In the genomic region with DNA sequence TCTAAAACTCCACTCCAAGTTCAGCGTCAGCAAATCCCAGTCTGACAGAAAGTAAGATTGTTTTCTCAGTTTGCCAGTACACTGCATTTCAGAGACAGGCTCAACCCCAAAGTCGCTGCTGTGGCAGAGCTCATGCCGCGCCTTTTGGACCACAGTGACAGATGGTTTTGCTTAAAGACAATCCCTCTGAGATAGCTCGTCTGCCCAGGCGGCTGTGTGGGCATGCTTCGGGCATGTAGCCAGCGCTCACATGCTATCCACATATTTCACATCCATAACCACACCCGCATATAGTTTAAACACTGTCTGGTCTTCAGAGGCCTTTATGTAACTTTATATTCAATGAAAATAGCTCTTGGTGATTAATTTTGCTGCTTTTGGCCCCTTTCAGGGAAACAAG, we compare ENCODE assay signal across 17 cellular contexts. TPM values are rescaled to one million over a fixed set of nuclear protein-coding genes. Genes with fewer than 3 reads are reported as not detected.
DNase-seq lines count a peak whose midpoint lies in the region; ATAC-seq and TF ChIP-seq lines count a peak whose summit lies in the region.
"Had no signal": no experiment of that assay in that cellular context is flagged by ENCODE, and none has a peak within 500 bp of the region (broad histone marks: within the 10 kb centered on the region; RNA-seq: fewer than 3 reads in every experiment).

No MANE protein-coding gene starts in this region.

- H3K27me3 ChIP-seq in MG63 (no peaks in the 10 kb centered on the region), mammary epithelial cell (ENCODE audit: insufficient read depth, low read length) (no peaks in the 10 kb centered on the region)
- H3K27me3 ChIP-seq: sigmoid colon had no signal

- peak overlapping the region; percentile 85 for H2AFZ ChIP-seq in mammary epithelial cell (ENCODE audit: low read depth, low read length)

- dilution Hi-C loops in mammary epithelial cell (cut with HindIII; ENCODE audit: low sequenced_read_pairs), result no loop called here

- H3K27ac Mint-ChIP-seq in activated T-helper 17 cell treated with anti-CD3 and anti-CD28 coated beads, Interleukin-2, amount 50 U/mL, for 72 hours, result no peak overlapping the region
- H3K27ac Mint-ChIP-seq: activated CD4-positive, alpha-beta T cell treated with anti-CD3 and anti-CD28 coated beads, Interleukin-2, amount 10 ng/mL, durations not matched to agents 24 days and 14 days; naive thymus-derived CD4-positive, alpha-beta T cell; T-helper 1 cell treated with Interleukin-12 subunit alpha and Interleukin-12 subunit beta and Interleukin-4 antibody, amounts not matched to agents 30 μg/mL and 1 μg/mL, for 36 hours had no signal

- H4K20me1 ChIP-seq in mammary epithelial cell (ENCODE audit: insufficient read depth, low read length), result no peaks in the 10 kb centered on the region

- no TSS peak for BruUV-seq in mammary epithelial cell (replicated peaks; lab: Mats Ljungman, UMichigan)

- DNase-seq in AG08395 (ENCODE audit: low spot score), result peak; percentile 78
- DNase-seq in MG63, result peak; percentile 73
- peak; percentile 66 for DNase-seq in mammary epithelial cell
- peak; percentile 96 for DNase-seq in myocyte (ENCODE audit: low read depth)
- no peak for DNase-seq in HEK293T (ENCODE audit: extremely low spot score)
- DNase-seq in GM10248 (ENCODE audit: extremely low spot score), result no peak
- no peak for DNase-seq in DMS79 (lab: John Stamatoyannopoulos, UW)
- DNase-seq: activated CD4-positive, alpha-beta T cell treated with anti-CD3 and anti-CD28 coated beads, Interleukin-2, amount 10 ng/mL, durations not matched to agents 24 days and 14 days; GDM1; naive thymus-derived CD4-positive, alpha-beta T cell; NCI-H1930; sigmoid colon; trophoblast cell had no signal

- H3K4me2 ChIP-seq in mammary epithelial cell (ENCODE audit: insufficient read depth, low read depth, low read length), result peak overlapping the region; percentile 27

- H3K27ac ChIP-seq in mammary epithelial cell (ENCODE audit: insufficient read depth, low read depth, low read length), result peak overlapping the region; percentile 21

- CTCF ChIA-PET in mammary epithelial cell (lab: Charles Lee; ENCODE audit: low non-redundant PET), result no interaction called here
- CTCF ChIA-PET in HEK293T (lab: Yijun Ruan, JAX), result interaction anchor here (0.7 to 0.9 kb wide), 2 partner anchors 212 to 867 kb away, joined by 3 to 4 read pairs; no protein-coding TSS in a partner anchor
- CTCF ChIA-PET in GM10248 (lab: Yijun Ruan, JAX), result interaction anchor here (1.5 kb wide), 1 partner anchor 211 kb away, joined by 5 read pairs; no protein-coding TSS in a partner anchor

- H3K36me3 ChIP-seq in MG63 (no peaks in the 10 kb centered on the region), mammary epithelial cell (ENCODE audit: insufficient read depth, low read length) (no peaks in the 10 kb centered on the region)
- H3K36me3 ChIP-seq: sigmoid colon had no signal

- in situ Hi-C loops in mammary epithelial cell (cut with MboI; ENCODE audit: low sequenced_read_pairs in 2 of 2), result no loop called here

- no peaks in the 10 kb centered on the region for H3K9me3 Mint-ChIP-seq in activated T-helper 17 cell treated with anti-CD3 and anti-CD28 coated beads, Interleukin-2, amount 50 U/mL, for 72 hours
- H3K9me3 Mint-ChIP-seq: activated CD4-positive, alpha-beta T cell treated with anti-CD3 and anti-CD28 coated beads, Interleukin-2, amount 10 ng/mL, durations not matched to agents 24 days and 14 days; IgD-negative memory B cell; T-helper 1 cell treated with Interleukin-12 subunit alpha and Interleukin-12 subunit beta and Interleukin-4 antibody, amounts not matched to agents 30 μg/mL and 1 μg/mL, for 36 hours had no signal

- H3K9me3 ChIP-seq in MG63, result no peaks in the 10 kb centered on the region
- H3K9me3 ChIP-seq in mammary epithelial cell (replicated peaks; ENCODE audit: insufficient read depth, low read length), result peaks cover 5% of the 10 kb centered on the region
- H3K9me3 ChIP-seq: sigmoid colon had no signal

- no peak overlapping the region for H3K9ac ChIP-seq in mammary epithelial cell (ENCODE audit: insufficient read depth, low read length)

- no peak overlapping the region for H3K4me3 ChIP-seq in MG63
- H3K4me3 ChIP-seq in mammary epithelial cell (replicated peaks in 1 of 3; ENCODE audit: insufficient read depth in 1 of 3, low read depth in 2 of 3, low read length in 3 of 3), result no peak overlapping the region
- H3K4me3 ChIP-seq: sigmoid colon had no signal

- H3K4me1 Mint-ChIP-seq in activated T-helper 17 cell treated with anti-CD3 and anti-CD28 coated beads, Interleukin-2, amount 50 U/mL, for 72 hours, result peaks cover 9% of the 10 kb centered on the region
- H3K4me1 Mint-ChIP-seq: activated CD4-positive, alpha-beta T cell treated with anti-CD3 and anti-CD28 coated beads, Interleukin-2, amount 10 ng/mL, durations not matched to agents 24 days and 14 days; naive thymus-derived CD4-positive, alpha-beta T cell had no signal

- no peak for ATAC-seq in activated T-helper 17 cell treated with anti-CD3 and anti-CD28 coated beads, Interleukin-2, amount 50 U/mL, for 72 hours (replicated peaks)
- ATAC-seq: naive thymus-derived CD4-positive, alpha-beta T cell had no signal

- H3K79me2 ChIP-seq in mammary epithelial cell (ENCODE audit: insufficient read depth, low read length), result no peaks in the 10 kb centered on the region

- H3K4me3 Mint-ChIP-seq in activated T-helper 17 cell treated with anti-CD3 and anti-CD28 coated beads, Interleukin-2, amount 50 U/mL, for 72 hours, result no peak overlapping the region
- H3K4me3 Mint-ChIP-seq: activated CD4-positive, alpha-beta T cell treated with anti-CD3 and anti-CD28 coated beads, Interleukin-2, amount 10 ng/mL, durations not matched to agents 24 days and 14 days; IgD-negative memory B cell; naive thymus-derived CD4-positive, alpha-beta T cell; T-helper 1 cell treated with Interleukin-12 subunit alpha and Interleukin-12 subunit beta and Interleukin-4 antibody, amounts not matched to agents 30 μg/mL and 1 μg/mL, for 36 hours had no signal

- H3K27me3 Mint-ChIP-seq in activated T-helper 17 cell treated with anti-CD3 and anti-CD28 coated beads, Interleukin-2, amount 50 U/mL, for 72 hours, result peaks cover 12% of the 10 kb centered on the region

- WGBS in mammary epithelial cell (ENCODE audit: low coverage, missing lambda C conversion rate), result under 1% methylated on average over 9 of the region's 9 CpGs

- H3K36me3 Mint-ChIP-seq in activated T-helper 17 cell treated with anti-CD3 and anti-CD28 coated beads, Interleukin-2, amount 50 U/mL, for 72 hours (ENCODE audit: low read depth), result no peaks in the 10 kb centered on the region
- H3K36me3 Mint-ChIP-seq: IgD-negative memory B cell; naive thymus-derived CD4-positive, alpha-beta T cell had no signal

- peaks cover 17% of the 10 kb centered on the region for H3K4me1 ChIP-seq in mammary epithelial cell (ENCODE audit: insufficient read depth, low read length)

- intact Hi-C loops in mammary epithelial cell (cut with micrococcal nuclease), result loop anchor here (2.0 kb wide), 1 partner anchor 13 kb away; no protein-coding TSS in a partner anchor

- no peak for TF ChIP-seq CTCF in mammary epithelial cell (conservative IDR thresholded peaks at IDR 0.05 in 1 of 2, IDR thresholded peaks at IDR 0.05 in 1 of 2; ENCODE audit: extremely low read depth in 1 of 2, insufficient read depth in 1 of 2, low read depth in 1 of 2, low read length in 2 of 2)
- TF ChIP-seq CTCF in GM10248 (IDR thresholded peaks at IDR 0.05; ENCODE audit: control extremely low read depth, extremely low read depth, low read depth, missing control alignments), result no peak

- POLR2A ChIA-PET in HEK293T (lab: Yijun Ruan, JAX), result interaction anchor here (1.6 kb wide), 1 partner anchor 255 kb away, joined by 3 read pairs; a partner anchor contains a TSS
- POLR2A ChIA-PET in GM10248 (lab: Yijun Ruan, JAX), result no interaction called here

TF ChIP-seq in HEK293T, 16 proteins besides CTCF, POLR2A, EP300 and RAD21:
- no peak for TF ChIP-seq LEF1 (IDR thresholded peaks at IDR 0.05; ENCODE audit: borderline replicate concordance)
- TF ChIP-seq, protein P1, sequence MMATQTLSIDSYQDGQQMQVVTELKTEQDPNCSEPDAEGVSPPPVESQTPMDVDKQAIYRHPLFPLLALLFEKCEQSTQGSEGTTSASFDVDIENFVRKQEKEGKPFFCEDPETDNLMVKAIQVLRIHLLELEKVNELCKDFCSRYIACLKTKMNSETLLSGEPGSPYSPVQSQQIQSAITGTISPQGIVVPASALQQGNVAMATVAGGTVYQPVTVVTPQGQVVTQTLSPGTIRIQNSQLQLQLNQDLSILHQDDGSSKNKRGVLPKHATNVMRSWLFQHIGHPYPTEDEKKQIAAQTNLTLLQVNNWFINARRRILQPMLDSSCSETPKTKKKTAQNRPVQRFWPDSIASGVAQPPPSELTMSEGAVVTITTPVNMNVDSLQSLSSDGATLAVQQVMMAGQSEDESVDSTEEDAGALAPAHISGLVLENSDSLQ (IDR thresholded peaks at IDR 0.05), result no peak
- TF ChIP-seq HDGF (IDR thresholded peaks at IDR 0.05; ENCODE audit: borderline replicate concordance), result no peak
- TF ChIP-seq BHLHE40 (IDR thresholded peaks at IDR 0.05; ENCODE audit: borderline replicate concordance), result no peak
- TF ChIP-seq TARDBP (IDR thresholded peaks at IDR 0.05), result no peak
- TF ChIP-seq NFRKB (IDR thresholded peaks at IDR 0.05), result no peak
- no peak for TF ChIP-seq ARNT (IDR thresholded peaks at IDR 0.05)
- TF ChIP-seq ELF4 (IDR thresholded peaks at IDR 0.05), result no peak
- no peak for TF ChIP-seq SUZ12 (IDR thresholded peaks at IDR 0.05)
- no peak for TF ChIP-seq SP1 (IDR thresholded peaks at IDR 0.05)
- TF ChIP-seq CTBP1 (IDR thresholded peaks at IDR 0.05; ENCODE audit: borderline replicate concordance), result no peak
- TF ChIP-seq ZNF384 (IDR thresholded peaks at IDR 0.05), result no peak
- TF ChIP-seq FOXM1 (IDR thresholded peaks at IDR 0.05; ENCODE audit: borderline replicate concordance), result no peak
- no peak for TF ChIP-seq L3MBTL2 (conservative IDR thresholded peaks at IDR 0.05)
- no peak for TF ChIP-seq FOXA1 (IDR thresholded peaks at IDR 0.05)
- no peak for TF ChIP-seq FOXK2 (IDR thresholded peaks at IDR 0.05)

RNA-seq across cellular contexts. Expression of a gene that starts 14.7 kb away (rescaled TPM):
- 67.9 and 71.9 TPM in 2 replicates for total RNA-seq in MG63 (2014; rRNA removed; shearing (Covaris generic); ENCODE audit: low replicate concordance)
- total RNA-seq in mammary epithelial cell (100 to 1,000 TPM in 1 of 2 donors, 10 to 100 TPM in 1; 40.4 to 180 TPM), myocyte (42.2 and 69.7 TPM in 2 replicates)
- 12.1 TPM for polyA plus RNA-seq in mammary epithelial cell
- 10.3 TPM for polyA minus RNA-seq in mammary epithelial cell
- polyA plus RNA-seq in myocyte (2012), result 112 TPM
- 1 to 10 TPM; 5.5 to 8.3 TPM for total RNA-seq in activated T-helper 17 cell treated with anti-CD3 and anti-CD28 coated beads, Interleukin-2, amount 50 U/mL, for 72 hours
- total RNA-seq: OCI-LY7 had no signal
- polyA plus RNA-seq: naive thymus-derived CD4-positive, alpha-beta T cell had no signal

Comparison
In these comparisons a context has a peak if more than half of its experiments do, and no peak if none do; other contexts are left out.
1. DNase-seq: peak in AG08395 (single experiment), MG63 (single experiment), mammary epithelial cell (single experiment) and myocyte (single experiment); none in HEK293T (single experiment), GM10248 (single experiment) and DMS79 (single experiment).